8 cellular contexts compared by ENCODE assay signal in genomic region chr5:79990205-79990597, GRCh38. TPM values are rescaled to one million over a fixed set of nuclear protein-coding genes. Genes with fewer than 3 reads are reported as not detected.
A peak's percentile ranks its signal among the peaks of the same experiment; 100 is the strongest.
DNase-seq lines count a peak whose midpoint lies in the region; ATAC-seq and TF ChIP-seq lines count a peak whose summit lies in the region.

No MANE protein-coding gene starts in this region.

- peaks cover under 1% of the 10 kb centered on the region for H3K27me3 Mint-ChIP-seq in activated naive CD4-positive, alpha-beta T cell treated with anti-CD3 and anti-CD28 coated beads, Interleukin-2, amount 50 U/mL, for 24 hours
- H3K27me3 Mint-ChIP-seq in activated T-helper 1 cell treated with anti-CD3 and anti-CD28 coated beads, Interleukin-12 subunit alpha, Interleukin-12 subunit beta, Interleukin-2, Interleukin-4 antibody, amounts not matched to agents 30 ng/mL and 10 ng/mL and 1 ng/mL, durations not matched to agents 14 hours and 24 hours and 36 hours (ENCODE audit: insufficient read depth): no peaks in the 10 kb centered on the region

- peak overlapping the region in 1 of 4 donors; percentile 85 for H3K27ac ChIP-seq in tibial nerve

- H3K4me1 Mint-ChIP-seq in activated naive CD4-positive, alpha-beta T cell treated with anti-CD3 and anti-CD28 coated beads, Interleukin-2, amount 50 U/mL, for 24 hours: peaks cover 50% of the 10 kb centered on the region
- H3K4me1 Mint-ChIP-seq in activated T-helper 1 cell treated with anti-CD3 and anti-CD28 coated beads, Interleukin-12 subunit alpha, Interleukin-12 subunit beta, Interleukin-2, Interleukin-4 antibody, amounts not matched to agents 30 ng/mL and 10 ng/mL and 1 ng/mL, durations not matched to agents 14 hours and 24 hours and 36 hours (ENCODE audit: low read depth): peaks cover 61% of the 10 kb centered on the region

- H3K4me1 ChIP-seq in tibial nerve: peaks cover 0 to 29% (median 7%) of the 10 kb centered on the region in 4 donors

- H3K4me3 ChIP-seq in tibial nerve: peak overlapping the region; percentile 72 to 92 (median 82)

- H3K4me3 Mint-ChIP-seq in activated naive CD4-positive, alpha-beta T cell treated with anti-CD3 and anti-CD28 coated beads, Interleukin-2, amount 50 U/mL, for 24 hours: peak overlapping the region; percentile 96
- peak overlapping the region; percentile 93 for H3K4me3 Mint-ChIP-seq in activated T-helper 1 cell treated with anti-CD3 and anti-CD28 coated beads, Interleukin-12 subunit alpha, Interleukin-12 subunit beta, Interleukin-2, Interleukin-4 antibody, amounts not matched to agents 30 ng/mL and 10 ng/mL and 1 ng/mL, durations not matched to agents 14 hours and 24 hours and 36 hours

- TF ChIP-seq POLR2A in tibial nerve (IDR thresholded peaks at IDR 0.05): no peak

- no peaks in the 10 kb centered on the region for H3K9me3 ChIP-seq in tibial nerve

- H3K9me3 Mint-ChIP-seq in activated naive CD4-positive, alpha-beta T cell treated with anti-CD3 and anti-CD28 coated beads, Interleukin-2, amount 50 U/mL, for 24 hours: no peaks in the 10 kb centered on the region
- no peaks in the 10 kb centered on the region for H3K9me3 Mint-ChIP-seq in activated T-helper 1 cell treated with anti-CD3 and anti-CD28 coated beads, Interleukin-12 subunit alpha, Interleukin-12 subunit beta, Interleukin-2, Interleukin-4 antibody, amounts not matched to agents 30 ng/mL and 10 ng/mL and 1 ng/mL, durations not matched to agents 14 hours and 24 hours and 36 hours

- H3K27ac Mint-ChIP-seq in activated naive CD4-positive, alpha-beta T cell treated with anti-CD3 and anti-CD28 coated beads, Interleukin-2, amount 50 U/mL, for 24 hours: peak overlapping the region; percentile 99
- peak overlapping the region; percentile 99 for H3K27ac Mint-ChIP-seq in activated T-helper 1 cell treated with anti-CD3 and anti-CD28 coated beads, Interleukin-12 subunit alpha, Interleukin-12 subunit beta, Interleukin-2, Interleukin-4 antibody, amounts not matched to agents 30 ng/mL and 10 ng/mL and 1 ng/mL, durations not matched to agents 14 hours and 24 hours and 36 hours

- no peak for DNase-seq in activated naive CD4-positive, alpha-beta T cell treated with Interleukin-2 at 50 U/mL for 16 hours
- DNase-seq in activated T-helper 1 cell treated with anti-CD3 and anti-CD28 coated beads, Interleukin-12 subunit alpha, Interleukin-12 subunit beta, Interleukin-2, Interleukin-4 antibody, amounts not matched to agents 30 ng/mL and 10 ng/mL and 1 ng/mL, durations not matched to agents 14 hours and 24 hours and 36 hours (ENCODE audit: low spot score): no peak
- DNase-seq in iris pigment epithelial cell (ENCODE audit: low read depth): peak; percentile 67
- DNase-seq in tibial nerve (ENCODE audit: low spot score in 2 of 2): no peak
- no peak for DNase-seq in posterior cingulate gyrus
- no peak for DNase-seq in AG20443 (ENCODE audit: low spot score)

- ATAC-seq in HG03025 (IDR thresholded peaks at IDR 0.05; ENCODE audit: low FRiP score, unreplicated experiment): peak; percentile 43

- H3K36me3 ChIP-seq in tibial nerve: peaks cover 0 to 39% (median 0%) of the 10 kb centered on the region in 3 donors

- H3K36me3 Mint-ChIP-seq in activated naive CD4-positive, alpha-beta T cell treated with anti-CD3 and anti-CD28 coated beads, Interleukin-2, amount 50 U/mL, for 24 hours: peaks cover 22% of the 10 kb centered on the region
- peaks cover 48% of the 10 kb centered on the region for H3K36me3 Mint-ChIP-seq in activated T-helper 1 cell treated with anti-CD3 and anti-CD28 coated beads, Interleukin-12 subunit alpha, Interleukin-12 subunit beta, Interleukin-2, Interleukin-4 antibody, amounts not matched to agents 30 ng/mL and 10 ng/mL and 1 ng/mL, durations not matched to agents 14 hours and 24 hours and 36 hours (ENCODE audit: low read depth)

- TF ChIP-seq EP300 in tibial nerve (IDR thresholded peaks at IDR 0.05): no peak

- WGBS in tibial nerve, 2 donors: 61 to 65% methylated on average over 6 of the region's 6 CpGs

- no peak for TF ChIP-seq CTCF in tibial nerve (IDR thresholded peaks at IDR 0.05)

- intact Hi-C loops in activated T-helper 1 cell treated with anti-CD3 and anti-CD28 coated beads, Interleukin-12 subunit alpha, Interleukin-12 subunit beta, Interleukin-2, Interleukin-4 antibody, amounts not matched to agents 30 ng/mL and 10 ng/mL and 1 ng/mL, durations not matched to agents 14 hours and 24 hours and 36 hours (cut with micrococcal nuclease): loop anchor here (1.0 to 10.0 kb wide), 18 partner anchors 9 to 1981 kb away; partner anchors contain the start of genes ARSB, DHFR, HOMER1 and JMY
- intact Hi-C loops in posterior cingulate gyrus (cut with DNase I): loop anchor here (5.0 kb wide), 1 partner anchor 378 kb away; the partner anchor contains the start of gene TENT2

- H3K27me3 ChIP-seq in tibial nerve: no peaks in the 10 kb centered on the region

RNA-seq across cellular contexts. Expression of gene MTX3, which starts 0.9 kb away (rescaled TPM):
- total RNA-seq in activated T-helper 1 cell treated with anti-CD3 and anti-CD28 coated beads, Interleukin-12 subunit alpha, Interleukin-12 subunit beta, Interleukin-2, Interleukin-4 antibody, amounts not matched to agents 30 ng/mL and 10 ng/mL and 1 ng/mL, durations not matched to agents 14 hours and 24 hours and 36 hours: 31.4 and 32.5 TPM in 2 replicates
- total RNA-seq in tibial nerve: 10 to 100 TPM; 12.0 to 20.1 (median 18.4) TPM

RNA-seq across cellular contexts. Expression of gene THBS4, which starts 44.9 kb away (rescaled TPM):
- 1.3 and 2.0 TPM in 2 replicates for total RNA-seq in activated T-helper 1 cell treated with anti-CD3 and anti-CD28 coated beads, Interleukin-12 subunit alpha, Interleukin-12 subunit beta, Interleukin-2, Interleukin-4 antibody, amounts not matched to agents 30 ng/mL and 10 ng/mL and 1 ng/mL, durations not matched to agents 14 hours and 24 hours and 36 hours
- 100 to 1,000 TPM in 3 of 4 donors, 10 to 100 TPM in 1; 99.0 to 376 (median 157) TPM for total RNA-seq in tibial nerve

Comparison
In these comparisons a context has a peak if more than half of its experiments do, and no peak if none do; other contexts are left out.
1. RNA of gene THBS4, which starts 44.9 kb away (total RNA-seq): 99.0 to 376 TPM in tibial nerve; 1.3 to 2.0 TPM in activated T-helper 1 cell treated with anti-CD3 and anti-CD28 coated beads, Interleukin-12 subunit alpha, Interleukin-12 subunit beta, Interleukin-2, Interleukin-4 antibody, amounts not matched to agents 30 ng/mL and 10 ng/mL and 1 ng/mL, durations not matched to agents 14 hours and 24 hours and 36 hours; every median in the first group is over 10 times any median in the second.